ENCODE assay signal across 1 cellular context in the genomic region with DNA sequence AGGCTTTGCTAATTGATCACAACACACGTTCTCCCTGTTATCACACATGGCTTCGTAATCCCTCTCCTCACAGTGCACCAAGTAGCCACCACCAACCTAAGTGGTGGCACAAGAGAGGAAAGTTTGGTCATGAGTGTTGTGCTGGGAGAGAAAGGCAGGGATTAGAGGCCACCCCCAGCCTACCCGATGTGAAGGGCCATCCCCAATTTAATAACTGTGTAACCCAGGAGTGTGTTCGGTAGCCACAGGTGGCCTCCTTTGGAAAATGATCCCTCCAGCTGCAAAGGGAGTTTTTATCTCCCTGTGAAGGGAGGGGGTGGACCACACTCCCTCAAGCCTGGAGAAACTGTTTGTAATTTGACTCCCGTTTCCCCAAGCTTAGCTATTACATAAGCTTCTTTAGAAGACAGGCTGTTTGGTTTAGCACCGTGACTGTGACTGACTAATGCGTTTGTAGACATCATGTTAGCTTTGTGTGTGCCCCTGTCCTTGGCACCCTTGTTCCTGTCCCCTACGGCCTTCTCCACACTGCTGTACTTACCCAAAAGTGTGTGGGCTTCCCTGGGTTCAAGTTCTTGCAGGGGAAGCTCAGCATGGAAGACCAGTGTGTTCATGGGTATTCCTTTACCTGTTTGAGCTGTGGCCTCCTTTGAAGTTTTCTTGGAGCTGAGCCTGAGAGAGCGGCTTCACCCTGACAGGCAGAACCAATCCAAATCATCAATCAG.
TF ChIP-seq lines count a peak whose summit lies in the region.

No MANE protein-coding gene starts in this region.

TF ChIP-seq in HepG2, 621 proteins besides CTCF, POLR2A, EP300 and RAD21 (continued from another document and continues in another):
- TF ChIP-seq, protein P1, sequence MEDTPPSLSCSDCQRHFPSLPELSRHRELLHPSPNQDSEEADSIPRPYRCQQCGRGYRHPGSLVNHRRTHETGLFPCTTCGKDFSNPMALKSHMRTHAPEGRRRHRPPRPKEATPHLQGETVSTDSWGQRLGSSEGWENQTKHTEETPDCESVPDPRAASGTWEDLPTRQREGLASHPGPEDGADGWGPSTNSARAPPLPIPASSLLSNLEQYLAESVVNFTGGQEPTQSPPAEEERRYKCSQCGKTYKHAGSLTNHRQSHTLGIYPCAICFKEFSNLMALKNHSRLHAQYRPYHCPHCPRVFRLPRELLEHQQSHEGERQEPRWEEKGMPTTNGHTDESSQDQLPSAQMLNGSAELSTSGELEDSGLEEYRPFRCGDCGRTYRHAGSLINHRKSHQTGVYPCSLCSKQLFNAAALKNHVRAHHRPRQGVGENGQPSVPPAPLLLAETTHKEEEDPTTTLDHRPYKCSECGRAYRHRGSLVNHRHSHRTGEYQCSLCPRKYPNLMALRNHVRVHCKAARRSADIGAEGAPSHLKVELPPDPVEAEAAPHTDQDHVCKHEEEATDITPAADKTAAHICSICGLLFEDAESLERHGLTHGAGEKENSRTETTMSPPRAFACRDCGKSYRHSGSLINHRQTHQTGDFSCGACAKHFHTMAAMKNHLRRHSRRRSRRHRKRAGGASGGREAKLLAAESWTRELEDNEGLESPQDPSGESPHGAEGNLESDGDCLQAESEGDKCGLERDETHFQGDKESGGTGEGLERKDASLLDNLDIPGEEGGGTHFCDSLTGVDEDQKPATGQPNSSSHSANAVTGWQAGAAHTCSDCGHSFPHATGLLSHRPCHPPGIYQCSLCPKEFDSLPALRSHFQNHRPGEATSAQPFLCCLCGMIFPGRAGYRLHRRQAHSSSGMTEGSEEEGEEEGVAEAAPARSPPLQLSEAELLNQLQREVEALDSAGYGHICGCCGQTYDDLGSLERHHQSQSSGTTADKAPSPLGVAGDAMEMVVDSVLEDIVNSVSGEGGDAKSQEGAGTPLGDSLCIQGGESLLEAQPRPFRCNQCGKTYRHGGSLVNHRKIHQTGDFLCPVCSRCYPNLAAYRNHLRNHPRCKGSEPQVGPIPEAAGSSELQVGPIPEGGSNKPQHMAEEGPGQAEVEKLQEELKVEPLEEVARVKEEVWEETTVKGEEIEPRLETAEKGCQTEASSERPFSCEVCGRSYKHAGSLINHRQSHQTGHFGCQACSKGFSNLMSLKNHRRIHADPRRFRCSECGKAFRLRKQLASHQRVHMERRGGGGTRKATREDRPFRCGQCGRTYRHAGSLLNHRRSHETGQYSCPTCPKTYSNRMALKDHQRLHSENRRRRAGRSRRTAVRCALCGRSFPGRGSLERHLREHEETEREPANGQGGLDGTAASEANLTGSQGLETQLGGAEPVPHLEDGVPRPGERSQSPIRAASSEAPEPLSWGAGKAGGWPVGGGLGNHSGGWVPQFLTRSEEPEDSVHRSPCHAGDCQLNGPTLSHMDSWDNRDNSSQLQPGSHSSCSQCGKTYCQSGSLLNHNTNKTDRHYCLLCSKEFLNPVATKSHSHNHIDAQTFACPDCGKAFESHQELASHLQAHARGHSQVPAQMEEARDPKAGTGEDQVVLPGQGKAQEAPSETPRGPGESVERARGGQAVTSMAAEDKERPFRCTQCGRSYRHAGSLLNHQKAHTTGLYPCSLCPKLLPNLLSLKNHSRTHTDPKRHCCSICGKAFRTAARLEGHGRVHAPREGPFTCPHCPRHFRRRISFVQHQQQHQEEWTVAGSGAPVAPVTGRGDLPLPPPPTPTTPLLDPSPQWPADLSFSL (CRISPR knock-in tag; IDR thresholded peaks at IDR 0.05) = peak; percentile 31; the same call in 1 of the 2 replicates
- no peak for TF ChIP-seq KLF9 (CRISPR knock-in tag; IDR thresholded peaks at IDR 0.05; ENCODE audit: low read depth)
- TF ChIP-seq SP4 (CRISPR knock-in tag; IDR thresholded peaks at IDR 0.05) = 0 out of 2 replicates have a peak, but pooled peaks have one; percentile 19
- peak; percentile 74 for TF ChIP-seq CEBPG (CRISPR knock-in tag; IDR thresholded peaks at IDR 0.05)
- TF ChIP-seq ZMAT3 (CRISPR knock-in tag; conservative IDR thresholded peaks at IDR 0.05) = no peak
- TF ChIP-seq, protein P2, sequence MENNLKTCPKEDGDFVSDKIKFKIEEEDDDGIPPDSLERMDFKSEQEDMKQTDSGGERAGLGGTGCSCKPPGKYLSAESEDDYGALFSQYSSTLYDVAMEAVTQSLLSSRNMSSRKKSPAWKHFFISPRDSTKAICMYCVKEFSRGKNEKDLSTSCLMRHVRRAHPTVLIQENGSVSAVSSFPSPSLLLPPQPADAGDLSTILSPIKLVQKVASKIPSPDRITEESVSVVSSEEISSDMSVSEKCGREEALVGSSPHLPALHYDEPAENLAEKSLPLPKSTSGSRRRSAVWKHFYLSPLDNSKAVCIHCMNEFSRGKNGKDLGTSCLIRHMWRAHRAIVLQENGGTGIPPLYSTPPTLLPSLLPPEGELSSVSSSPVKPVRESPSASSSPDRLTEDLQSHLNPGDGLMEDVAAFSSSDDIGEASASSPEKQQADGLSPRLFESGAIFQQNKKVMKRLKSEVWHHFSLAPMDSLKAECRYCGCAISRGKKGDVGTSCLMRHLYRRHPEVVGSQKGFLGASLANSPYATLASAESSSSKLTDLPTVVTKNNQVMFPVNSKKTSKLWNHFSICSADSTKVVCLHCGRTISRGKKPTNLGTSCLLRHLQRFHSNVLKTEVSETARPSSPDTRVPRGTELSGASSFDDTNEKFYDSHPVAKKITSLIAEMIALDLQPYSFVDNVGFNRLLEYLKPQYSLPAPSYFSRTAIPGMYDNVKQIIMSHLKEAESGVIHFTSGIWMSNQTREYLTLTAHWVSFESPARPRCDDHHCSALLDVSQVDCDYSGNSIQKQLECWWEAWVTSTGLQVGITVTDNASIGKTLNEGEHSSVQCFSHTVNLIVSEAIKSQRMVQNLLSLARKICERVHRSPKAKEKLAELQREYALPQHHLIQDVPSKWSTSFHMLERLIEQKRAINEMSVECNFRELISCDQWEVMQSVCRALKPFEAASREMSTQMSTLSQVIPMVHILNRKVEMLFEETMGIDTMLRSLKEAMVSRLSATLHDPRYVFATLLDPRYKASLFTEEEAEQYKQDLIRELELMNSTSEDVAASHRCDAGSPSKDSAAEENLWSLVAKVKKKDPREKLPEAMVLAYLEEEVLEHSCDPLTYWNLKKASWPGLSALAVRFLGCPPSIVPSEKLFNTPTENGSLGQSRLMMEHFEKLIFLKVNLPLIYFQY (CRISPR knock-in tag; IDR thresholded peaks at IDR 0.05; ENCODE audit: borderline replicate concordance) = peak; percentile 57; the same call in 1 of the 2 replicates
- no peak for TF ChIP-seq RARG (CRISPR knock-in tag; IDR thresholded peaks at IDR 0.05; ENCODE audit: low read depth)
- TF ChIP-seq KDM1A (CRISPR knock-in tag; IDR thresholded peaks at IDR 0.05) = peak; percentile 38; the same call in 1 of the 2 replicates
- TF ChIP-seq TOPORS (CRISPR knock-in tag; IDR thresholded peaks at IDR 0.05) = no peak
- TF ChIP-seq ZNF264 (CRISPR knock-in tag; IDR thresholded peaks at IDR 0.05) = peak; percentile 84
- peak; percentile 39; the same call in 1 of the 2 replicates for TF ChIP-seq HMG20B (CRISPR knock-in tag; conservative IDR thresholded peaks at IDR 0.05)
- TF ChIP-seq ZNF749 (CRISPR knock-in tag; IDR thresholded peaks at IDR 0.05; ENCODE audit: borderline replicate concordance) = peak; percentile 58; the same call in 1 of the 2 replicates
- TF ChIP-seq, protein P3, sequence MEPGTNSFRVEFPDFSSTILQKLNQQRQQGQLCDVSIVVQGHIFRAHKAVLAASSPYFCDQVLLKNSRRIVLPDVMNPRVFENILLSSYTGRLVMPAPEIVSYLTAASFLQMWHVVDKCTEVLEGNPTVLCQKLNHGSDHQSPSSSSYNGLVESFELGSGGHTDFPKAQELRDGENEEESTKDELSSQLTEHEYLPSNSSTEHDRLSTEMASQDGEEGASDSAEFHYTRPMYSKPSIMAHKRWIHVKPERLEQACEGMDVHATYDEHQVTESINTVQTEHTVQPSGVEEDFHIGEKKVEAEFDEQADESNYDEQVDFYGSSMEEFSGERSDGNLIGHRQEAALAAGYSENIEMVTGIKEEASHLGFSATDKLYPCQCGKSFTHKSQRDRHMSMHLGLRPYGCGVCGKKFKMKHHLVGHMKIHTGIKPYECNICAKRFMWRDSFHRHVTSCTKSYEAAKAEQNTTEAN (CRISPR knock-in tag; conservative IDR thresholded peaks at IDR 0.05) = peak; percentile 72
- TF ChIP-seq THYN1 (CRISPR knock-in tag; IDR thresholded peaks at IDR 0.05; ENCODE audit: borderline replicate concordance, low read depth) = no peak
- TF ChIP-seq, protein P4, sequence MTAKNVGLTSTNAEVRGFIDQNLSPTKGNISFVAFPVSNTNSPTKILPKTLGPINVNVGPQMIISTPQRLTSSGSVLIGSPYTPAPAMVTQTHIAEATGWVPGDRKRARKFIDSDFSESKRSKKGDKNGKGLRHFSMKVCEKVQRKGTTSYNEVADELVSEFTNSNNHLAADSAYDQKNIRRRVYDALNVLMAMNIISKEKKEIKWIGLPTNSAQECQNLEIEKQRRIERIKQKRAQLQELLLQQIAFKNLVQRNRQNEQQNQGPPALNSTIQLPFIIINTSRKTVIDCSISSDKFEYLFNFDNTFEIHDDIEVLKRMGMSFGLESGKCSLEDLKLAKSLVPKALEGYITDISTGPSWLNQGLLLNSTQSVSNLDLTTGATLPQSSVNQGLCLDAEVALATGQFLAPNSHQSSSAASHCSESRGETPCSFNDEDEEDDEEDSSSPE (CRISPR knock-in tag; IDR thresholded peaks at IDR 0.05) = no peak
- TF ChIP-seq SUZ12 (IDR thresholded peaks at IDR 0.05; ENCODE audit: low read depth, low read length) = no peak
- TF ChIP-seq, protein P5, sequence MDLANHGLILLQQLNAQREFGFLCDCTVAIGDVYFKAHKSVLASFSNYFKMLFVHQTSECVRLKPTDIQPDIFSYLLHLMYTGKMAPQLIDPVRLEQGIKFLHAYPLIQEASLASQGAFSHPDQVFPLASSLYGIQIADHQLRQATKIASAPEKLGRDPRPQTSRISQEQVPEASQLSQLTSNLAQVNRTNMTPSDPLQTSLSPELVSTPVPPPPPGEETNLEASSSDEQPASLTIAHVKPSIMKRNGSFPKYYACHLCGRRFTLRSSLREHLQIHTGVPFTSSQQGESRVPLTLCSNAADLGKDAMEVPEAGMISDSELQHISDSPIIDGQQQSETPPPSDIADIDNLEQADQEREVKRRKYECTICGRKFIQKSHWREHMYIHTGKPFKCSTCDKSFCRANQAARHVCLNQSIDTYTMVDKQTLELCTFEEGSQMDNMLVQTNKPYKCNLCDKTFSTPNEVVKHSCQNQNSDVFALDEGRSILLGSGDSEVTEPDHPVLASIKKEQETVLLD (CRISPR knock-in tag; IDR thresholded peaks at IDR 0.05; ENCODE audit: low read depth) = no peak
- peak; percentile 50; the same call in 1 of the 2 replicates for TF ChIP-seq ZSCAN25 (CRISPR knock-in tag; IDR thresholded peaks at IDR 0.05)
- TF ChIP-seq TOE1 (CRISPR knock-in tag; IDR thresholded peaks at IDR 0.05) = no peak
- no peak for TF ChIP-seq SNAPC2 (CRISPR knock-in tag; IDR thresholded peaks at IDR 0.05)
- TF ChIP-seq, protein P6, sequence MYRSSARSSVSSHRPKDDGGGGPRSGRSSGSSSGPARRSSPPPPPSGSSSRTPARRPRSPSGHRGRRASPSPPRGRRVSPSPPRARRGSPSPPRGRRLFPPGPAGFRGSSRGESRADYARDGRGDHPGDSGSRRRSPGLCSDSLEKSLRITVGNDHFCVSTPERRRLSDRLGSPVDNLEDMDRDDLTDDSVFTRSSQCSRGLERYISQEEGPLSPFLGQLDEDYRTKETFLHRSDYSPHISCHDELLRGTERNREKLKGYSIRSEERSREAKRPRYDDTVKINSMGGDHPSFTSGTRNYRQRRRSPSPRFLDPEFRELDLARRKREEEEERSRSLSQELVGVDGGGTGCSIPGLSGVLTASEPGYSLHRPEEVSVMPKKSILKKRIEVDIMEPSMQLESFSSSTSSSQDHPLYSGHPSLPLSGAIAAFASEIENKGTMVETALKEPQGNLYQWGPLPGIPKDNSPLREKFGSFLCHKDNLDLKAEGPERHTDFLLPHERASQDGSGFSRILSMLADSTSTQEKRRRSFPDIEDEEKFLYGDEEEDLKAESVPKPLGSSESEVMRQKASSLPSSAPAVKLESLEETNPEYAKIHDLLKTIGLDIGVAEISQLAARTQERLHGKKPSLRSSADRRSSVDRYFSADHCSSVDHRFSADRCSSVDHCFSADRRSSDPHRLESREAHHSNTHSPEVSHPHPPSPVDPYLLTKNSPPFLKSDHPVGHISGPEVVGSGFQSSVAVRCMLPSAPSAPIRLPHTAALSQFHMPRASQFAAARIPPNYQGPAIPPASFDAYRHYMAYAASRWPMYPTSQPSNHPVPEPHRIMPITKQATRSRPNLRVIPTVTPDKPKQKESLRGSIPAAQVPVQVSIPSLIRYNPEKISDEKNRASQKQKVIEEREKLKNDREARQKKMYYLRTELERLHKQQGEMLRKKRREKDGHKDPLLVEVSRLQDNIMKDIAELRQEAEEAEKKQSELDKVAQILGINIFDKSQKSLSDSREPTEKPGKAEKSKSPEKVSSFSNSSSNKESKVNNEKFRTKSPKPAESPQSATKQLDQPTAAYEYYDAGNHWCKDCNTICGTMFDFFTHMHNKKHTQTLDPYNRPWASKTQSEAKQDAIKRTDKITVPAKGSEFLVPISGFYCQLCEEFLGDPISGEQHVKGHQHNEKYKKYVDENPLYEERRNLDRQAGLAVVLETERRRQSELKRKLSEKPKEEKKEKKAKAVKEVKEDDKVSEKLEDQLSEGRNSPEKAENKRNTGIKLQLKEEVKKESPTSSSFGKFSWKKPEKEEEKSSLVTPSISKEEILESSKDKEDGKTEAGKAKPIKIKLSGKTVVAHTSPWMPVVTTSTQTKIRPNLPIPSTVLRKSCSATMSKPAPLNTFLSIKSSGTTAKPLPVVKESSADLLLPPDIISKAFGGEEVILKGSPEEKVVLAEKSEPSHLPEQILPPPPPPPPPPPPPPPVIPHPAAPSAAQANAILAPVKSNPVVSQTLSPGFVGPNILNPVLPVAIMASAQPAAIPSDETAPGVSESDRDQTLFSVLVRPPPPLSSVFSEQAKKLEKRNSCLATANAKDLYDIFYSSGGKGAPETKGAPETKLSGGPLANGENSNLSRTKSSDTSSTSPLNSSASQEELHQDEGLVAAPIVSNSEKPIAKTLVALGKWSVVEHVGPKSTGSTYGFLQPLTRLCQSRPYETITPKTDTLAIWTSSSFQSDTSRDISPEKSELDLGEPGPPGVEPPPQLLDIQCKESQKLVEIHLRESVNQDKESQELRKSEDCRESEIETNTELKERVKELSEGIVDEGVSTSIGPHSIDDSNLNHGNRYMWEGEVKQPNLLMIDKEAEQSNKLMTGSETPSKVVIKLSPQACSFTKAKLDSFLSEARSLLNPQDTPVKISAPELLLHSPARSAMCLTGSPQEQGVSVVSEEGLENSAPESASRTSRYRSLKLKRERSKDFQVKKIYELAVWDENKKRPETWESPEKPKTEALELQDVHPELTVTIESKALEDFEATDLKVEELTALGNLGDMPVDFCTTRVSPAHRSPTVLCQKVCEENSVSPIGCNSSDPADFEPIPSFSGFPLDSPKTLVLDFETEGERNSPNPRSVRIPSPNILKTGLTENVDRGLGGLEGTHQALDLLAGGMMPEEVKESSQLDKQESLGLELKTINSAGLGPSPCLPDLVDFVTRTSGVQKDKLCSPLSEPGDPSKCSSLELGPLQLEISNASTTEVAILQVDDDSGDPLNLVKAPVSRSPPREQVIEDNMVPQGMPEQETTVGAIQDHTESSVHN (CRISPR knock-in tag; IDR thresholded peaks at IDR 0.05) = 0 out of 2 replicates have a peak, but pooled peaks have one; percentile 62
- TF ChIP-seq, protein P7, sequence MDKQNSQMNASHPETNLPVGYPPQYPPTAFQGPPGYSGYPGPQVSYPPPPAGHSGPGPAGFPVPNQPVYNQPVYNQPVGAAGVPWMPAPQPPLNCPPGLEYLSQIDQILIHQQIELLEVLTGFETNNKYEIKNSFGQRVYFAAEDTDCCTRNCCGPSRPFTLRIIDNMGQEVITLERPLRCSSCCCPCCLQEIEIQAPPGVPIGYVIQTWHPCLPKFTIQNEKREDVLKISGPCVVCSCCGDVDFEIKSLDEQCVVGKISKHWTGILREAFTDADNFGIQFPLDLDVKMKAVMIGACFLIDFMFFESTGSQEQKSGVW (CRISPR knock-in tag; IDR thresholded peaks at IDR 0.05; ENCODE audit: borderline replicate concordance) = no peak
- 0 out of 2 replicates have a peak, but pooled peaks have one; percentile 36 for TF ChIP-seq ZNF263 (CRISPR knock-in tag; IDR thresholded peaks at IDR 0.05)
- TF ChIP-seq HHEX (CRISPR knock-in tag; IDR thresholded peaks at IDR 0.05) = no peak
